9 cellular contexts compared by ENCODE assay signal in the genomic region with DNA sequence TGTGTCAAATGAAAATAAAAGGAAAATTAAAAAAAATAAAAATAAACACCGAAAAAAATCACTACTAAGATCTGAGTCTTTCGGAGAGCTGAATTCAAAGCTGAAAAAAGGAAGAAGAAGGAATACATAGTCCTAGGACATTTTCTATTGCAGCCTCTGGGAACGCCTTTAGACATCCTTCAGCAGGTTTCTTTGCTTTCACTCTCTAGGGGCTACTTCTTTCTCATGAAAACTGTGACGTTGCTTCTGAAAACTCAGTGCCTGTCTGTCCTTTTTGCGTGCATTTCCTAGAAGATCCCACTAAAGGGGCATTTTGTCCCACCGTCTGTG. TPM values are rescaled to one million over a fixed set of nuclear protein-coding genes. Genes with fewer than 3 reads are reported as not detected.
DNase-seq lines count a peak whose midpoint lies in the region; ATAC-seq and TF ChIP-seq lines count a peak whose summit lies in the region.
"Had no signal": no experiment of that assay in that cellular context is flagged by ENCODE, and none has a peak within 500 bp of the region (broad histone marks: within the 10 kb centered on the region; RNA-seq: fewer than 3 reads in every experiment).

No MANE protein-coding gene starts in this region.

- H3K27me3 ChIP-seq in CD4-positive, alpha-beta memory T cell (ENCODE audit: insufficient read depth, low read length): no peaks in the 10 kb centered on the region
- H3K27me3 ChIP-seq in dorsolateral prefrontal cortex: peaks cover 0 to 22% (median 0%) of the 10 kb centered on the region in 45 donors

- H3K27ac ChIP-seq in CD4-positive, alpha-beta memory T cell (ENCODE audit: low read depth, low read length): peak overlapping the region; percentile 99
- H3K27ac ChIP-seq in dorsolateral prefrontal cortex: peak overlapping the region in 48 of 59 donors; percentile 1 to 86 (median 70)

- DNase-seq in CD4-positive, alpha-beta memory T cell: no peak
- DNase-seq in dorsolateral prefrontal cortex (no peak), neural crest cell (ENCODE audit: low read depth, low spot score) (no peak), putamen (ENCODE audit: low spot score) (no peak), DMS 273 treated with DMSO at 0.1 percent for 48 hours (lab: John Stamatoyannopoulos, UW) (no peak)
- DNase-seq in activated CD4-positive, alpha-beta T cell treated with anti-CD3 and anti-CD28 coated beads for 4 hours: no peak

- POLR2A ChIA-PET in CD4-positive, alpha-beta memory T cell (lab: Charles Lee; ENCODE audit: partially characterized antibody): interaction anchor here (0.6 to 5.6 kb wide), 32 partner anchors 8 to 528 kb away, joined by 3 to 91 read pairs (median 6); partner anchors contain the start of genes GLS, NABP1 and STAT1

- ATAC-seq in GM21515 (IDR thresholded peaks at IDR 0.05; ENCODE audit: unreplicated experiment): peak; percentile 36

- CTCF ChIA-PET in CD4-positive, alpha-beta memory T cell (lab: Charles Lee; ENCODE audit: partially characterized antibody): interaction anchor here (0.7 to 11.1 kb wide), 15 partner anchors 10 to 299 kb away, joined by 3 to 135 read pairs (median 4); no protein-coding TSS in a partner anchor

- no peaks in the 10 kb centered on the region for H3K9me3 ChIP-seq in CD4-positive, alpha-beta memory T cell (ENCODE audit: control insufficient read depth in 1 of 2, low read length in 2 of 2)

- H3K4me3 ChIP-seq in CD4-positive, alpha-beta memory T cell (ENCODE audit: low read length in 2 of 2): peak overlapping the region; percentile 89 to 92
- H3K4me3 ChIP-seq in dorsolateral prefrontal cortex: peak overlapping the region; percentile 38 to 77 (median 63)

- no peak for TF ChIP-seq CTCF in dorsolateral prefrontal cortex (IDR thresholded peaks at IDR 0.05 in 54 of 56, conservative IDR thresholded peaks at IDR 0.05 in 2 of 56; ENCODE audit: low read depth in 1 of 56, partially characterized antibody in 56 of 56)
- TF ChIP-seq CTCF in neural crest cell (conservative IDR thresholded peaks at IDR 0.05): no peak

- no peaks in the 10 kb centered on the region for H3K9me3 Mint-ChIP-seq in CD4-positive, alpha-beta memory T cell
- H3K9me3 Mint-ChIP-seq in IgD-negative memory B cell: no peaks in the 10 kb centered on the region
- no peaks in the 10 kb centered on the region for H3K9me3 Mint-ChIP-seq in neural crest cell

- intact Hi-C loops in CD4-positive, alpha-beta memory T cell (cut with micrococcal nuclease): loop anchor here (1.0 kb wide), 2 partner anchors 36 to 268 kb away; no protein-coding TSS in a partner anchor
- intact Hi-C loops in dorsolateral prefrontal cortex (cut with DNase I): loop anchor here in 1 of 2 donors (5.0 kb wide), 1 partner anchor 98 kb away; no protein-coding TSS in a partner anchor

- H3K36me3 ChIP-seq in CD4-positive, alpha-beta memory T cell (ENCODE audit: insufficient read depth, low read length): peaks cover 21% of the 10 kb centered on the region

- peaks cover 44% of the 10 kb centered on the region for H3K4me1 ChIP-seq in CD4-positive, alpha-beta memory T cell (ENCODE audit: insufficient read depth, low read length)

- H3K4me1 Mint-ChIP-seq in CD4-positive, alpha-beta memory T cell: peaks cover 31 to 72% (median 44%) of the 10 kb centered on the region in 4 donors
- H3K4me1 Mint-ChIP-seq in IgD-negative memory B cell (peaks cover 0 to 6% (median 3%) of the 10 kb centered on the region in 3 donors), neural crest cell (peaks cover 8% of the 10 kb centered on the region)

- H3K4me3 Mint-ChIP-seq in CD4-positive, alpha-beta memory T cell: peak overlapping the region; percentile 81 to 98 (median 96)
- H3K4me3 Mint-ChIP-seq in IgD-negative memory B cell (peak overlapping the region; percentile 89 to 95 (median 94)), neural crest cell (peak overlapping the region; percentile 76)

- H3K27ac Mint-ChIP-seq in CD4-positive, alpha-beta memory T cell: peak overlapping the region; percentile 93 to 100 (median 98)
- H3K27ac Mint-ChIP-seq in IgD-negative memory B cell: peak overlapping the region; percentile 84 to 95 (median 90)
- H3K27ac Mint-ChIP-seq in neural crest cell (ENCODE audit: unreplicated experiment): no peak overlapping the region

- H3K27me3 Mint-ChIP-seq in CD4-positive, alpha-beta memory T cell: no peaks in the 10 kb centered on the region
- H3K27me3 Mint-ChIP-seq in IgD-negative memory B cell: peaks cover 4% of the 10 kb centered on the region
- peaks cover 37% of the 10 kb centered on the region for H3K27me3 Mint-ChIP-seq in neural crest cell (ENCODE audit: low read depth)

- peaks cover 26 to 36% of the 10 kb centered on the region in 2 donors for H3K36me3 Mint-ChIP-seq in CD4-positive, alpha-beta memory T cell
- H3K36me3 Mint-ChIP-seq in IgD-negative memory B cell: no peaks in the 10 kb centered on the region
- H3K36me3 Mint-ChIP-seq in neural crest cell (ENCODE audit: low read depth): no peaks in the 10 kb centered on the region

RNA-seq across cellular contexts. Expression of gene STAT4, which starts 0.7 kb away (rescaled TPM):
- total RNA-seq in CD4-positive, alpha-beta memory T cell: 100 to 1,000 TPM; 114 to 119 TPM
- 10 to 100 TPM; 69.7 to 76.6 TPM for polyA plus RNA-seq in CD4-positive, alpha-beta memory T cell
- 1.9 TPM for polyA plus RNA-seq in IgD-negative memory B cell
- total RNA-seq in dorsolateral prefrontal cortex (10 to 100 TPM in 119 of 120 experiments, 1 to 10 TPM in 1; 8.5 to 69.1 (median 36.3) TPM), neural crest cell (1.0 and 1.4 TPM in 2 replicates)
- total RNA-seq: HT1080 had no signal
